1 cellular context compared by ENCODE assay signal in the genomic region with DNA sequence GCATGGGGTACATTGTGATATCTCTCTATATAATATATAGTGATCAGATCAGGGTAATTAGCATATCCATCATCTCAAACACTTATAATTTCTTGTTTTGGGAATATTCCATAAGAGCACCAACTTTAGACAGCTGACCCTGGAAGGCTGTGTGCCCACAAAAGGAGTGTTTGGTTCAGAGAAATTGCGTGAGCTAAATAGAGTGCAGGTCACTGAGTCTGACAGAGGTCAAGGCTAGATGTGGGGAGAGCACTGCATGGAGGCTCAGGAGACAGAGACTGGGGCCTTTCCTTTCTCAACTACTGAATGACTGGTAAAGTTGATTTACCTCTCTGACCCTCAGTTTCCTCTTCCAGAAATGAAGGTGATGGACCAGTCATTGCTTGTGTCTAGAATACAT.
TF ChIP-seq lines count a peak whose summit lies in the region.

No MANE protein-coding gene starts in this region.

TF ChIP-seq in HepG2, 621 proteins besides CTCF, POLR2A, EP300 and RAD21 (continued from another document and continues in another):
- 0 out of 2 replicates have a peak, but pooled peaks have one; percentile 29 for TF ChIP-seq GFI1 (CRISPR knock-in tag; IDR thresholded peaks at IDR 0.05; ENCODE audit: borderline replicate concordance)
- TF ChIP-seq BCL3 (CRISPR knock-in tag; IDR thresholded peaks at IDR 0.05), result no peak
- TF ChIP-seq ADNP (CRISPR knock-in tag; IDR thresholded peaks at IDR 0.05), result no peak
- TF ChIP-seq ZNF761 (CRISPR knock-in tag; conservative IDR thresholded peaks at IDR 0.05), result no peak
- no peak for TF ChIP-seq ELF1 (CRISPR knock-in tag; IDR thresholded peaks at IDR 0.05)
- no peak for TF ChIP-seq ZSCAN31 (CRISPR knock-in tag; IDR thresholded peaks at IDR 0.05; ENCODE audit: low read depth)
- TF ChIP-seq ZC3H4 (CRISPR knock-in tag; IDR thresholded peaks at IDR 0.05; ENCODE audit: borderline replicate concordance), result no peak
- TF ChIP-seq ZNF180 (CRISPR knock-in tag; IDR thresholded peaks at IDR 0.05; ENCODE audit: borderline replicate concordance, low read depth), result no peak
- TF ChIP-seq ATRX (CRISPR knock-in tag; IDR thresholded peaks at IDR 0.05; ENCODE audit: borderline replicate concordance), result no peak
- TF ChIP-seq ZNF282 (IDR thresholded peaks at IDR 0.05; ENCODE audit: partially characterized antibody), result no peak
- TF ChIP-seq, protein P1, sequence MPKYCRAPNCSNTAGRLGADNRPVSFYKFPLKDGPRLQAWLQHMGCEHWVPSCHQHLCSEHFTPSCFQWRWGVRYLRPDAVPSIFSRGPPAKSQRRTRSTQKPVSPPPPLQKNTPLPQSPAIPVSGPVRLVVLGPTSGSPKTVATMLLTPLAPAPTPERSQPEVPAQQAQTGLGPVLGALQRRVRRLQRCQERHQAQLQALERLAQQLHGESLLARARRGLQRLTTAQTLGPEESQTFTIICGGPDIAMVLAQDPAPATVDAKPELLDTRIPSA (CRISPR knock-in tag; IDR thresholded peaks at IDR 0.05; ENCODE audit: borderline replicate concordance), result no peak
- no peak for TF ChIP-seq ZMYM3 (CRISPR knock-in tag; IDR thresholded peaks at IDR 0.05)
- no peak for TF ChIP-seq ZNF615 (CRISPR knock-in tag; IDR thresholded peaks at IDR 0.05; ENCODE audit: borderline replicate concordance)
- TF ChIP-seq, protein P2, sequence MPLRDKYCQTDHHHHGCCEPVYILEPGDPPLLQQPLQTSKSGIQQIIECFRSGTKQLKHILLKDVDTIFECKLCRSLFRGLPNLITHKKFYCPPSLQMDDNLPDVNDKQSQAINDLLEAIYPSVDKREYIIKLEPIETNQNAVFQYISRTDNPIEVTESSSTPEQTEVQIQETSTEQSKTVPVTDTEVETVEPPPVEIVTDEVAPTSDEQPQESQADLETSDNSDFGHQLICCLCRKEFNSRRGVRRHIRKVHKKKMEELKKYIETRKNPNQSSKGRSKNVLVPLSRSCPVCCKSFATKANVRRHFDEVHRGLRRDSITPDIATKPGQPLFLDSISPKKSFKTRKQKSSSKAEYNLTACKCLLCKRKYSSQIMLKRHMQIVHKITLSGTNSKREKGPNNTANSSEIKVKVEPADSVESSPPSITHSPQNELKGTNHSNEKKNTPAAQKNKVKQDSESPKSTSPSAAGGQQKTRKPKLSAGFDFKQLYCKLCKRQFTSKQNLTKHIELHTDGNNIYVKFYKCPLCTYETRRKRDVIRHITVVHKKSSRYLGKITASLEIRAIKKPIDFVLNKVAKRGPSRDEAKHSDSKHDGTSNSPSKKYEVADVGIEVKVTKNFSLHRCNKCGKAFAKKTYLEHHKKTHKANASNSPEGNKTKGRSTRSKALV (CRISPR knock-in tag; IDR thresholded peaks at IDR 0.05), result no peak
- TF ChIP-seq, protein P3, sequence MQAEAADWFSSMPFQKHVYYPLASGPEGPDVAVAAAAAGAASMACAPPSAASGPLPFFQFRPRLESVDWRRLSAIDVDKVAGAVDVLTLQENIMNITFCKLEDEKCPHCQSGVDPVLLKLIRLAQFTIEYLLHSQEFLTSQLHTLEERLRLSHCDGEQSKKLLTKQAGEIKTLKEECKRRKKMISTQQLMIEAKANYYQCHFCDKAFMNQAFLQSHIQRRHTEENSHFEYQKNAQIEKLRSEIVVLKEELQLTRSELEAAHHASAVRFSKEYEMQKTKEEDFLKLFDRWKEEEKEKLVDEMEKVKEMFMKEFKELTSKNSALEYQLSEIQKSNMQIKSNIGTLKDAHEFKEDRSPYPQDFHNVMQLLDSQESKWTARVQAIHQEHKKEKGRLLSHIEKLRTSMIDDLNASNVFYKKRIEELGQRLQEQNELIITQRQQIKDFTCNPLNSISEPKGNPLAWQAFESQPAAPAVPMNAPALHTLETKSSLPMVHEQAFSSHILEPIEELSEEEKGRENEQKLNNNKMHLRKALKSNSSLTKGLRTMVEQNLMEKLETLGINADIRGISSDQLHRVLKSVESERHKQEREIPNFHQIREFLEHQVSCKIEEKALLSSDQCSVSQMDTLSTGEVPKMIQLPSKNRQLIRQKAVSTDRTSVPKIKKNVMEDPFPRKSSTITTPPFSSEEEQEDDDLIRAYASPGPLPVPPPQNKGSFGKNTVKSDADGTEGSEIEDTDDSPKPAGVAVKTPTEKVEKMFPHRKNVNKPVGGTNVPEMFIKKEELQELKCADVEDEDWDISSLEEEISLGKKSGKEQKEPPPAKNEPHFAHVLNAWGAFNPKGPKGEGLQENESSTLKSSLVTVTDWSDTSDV (CRISPR knock-in tag; IDR thresholded peaks at IDR 0.05), result no peak
- peak; percentile 83 for TF ChIP-seq RARA (CRISPR knock-in tag; IDR thresholded peaks at IDR 0.05)
- TF ChIP-seq SOX6 (IDR thresholded peaks at IDR 0.05), result no peak
- peak; percentile 31; the same call in 1 of the 2 replicates for TF ChIP-seq SOX6 (CRISPR knock-in tag; IDR thresholded peaks at IDR 0.05)
- TF ChIP-seq ZNF788 (CRISPR knock-in tag; IDR thresholded peaks at IDR 0.05; ENCODE audit: borderline replicate concordance), result no peak
- TF ChIP-seq ZBTB38 (CRISPR knock-in tag; IDR thresholded peaks at IDR 0.05), result no peak
- no peak for TF ChIP-seq FLYWCH1 (CRISPR knock-in tag; IDR thresholded peaks at IDR 0.05)
- TF ChIP-seq TFDP2 (CRISPR knock-in tag; IDR thresholded peaks at IDR 0.05), result no peak
- no peak for TF ChIP-seq ZNF276 (CRISPR knock-in tag; IDR thresholded peaks at IDR 0.05; ENCODE audit: low read depth)
- TF ChIP-seq ATM (IDR thresholded peaks at IDR 0.05; ENCODE audit: borderline replicate concordance), result no peak
- TF ChIP-seq ZNF331 (CRISPR knock-in tag; IDR thresholded peaks at IDR 0.05), result peak; percentile 61; the same call in 1 of the 2 replicates
- no peak for TF ChIP-seq ZNF703 (CRISPR knock-in tag; IDR thresholded peaks at IDR 0.05; ENCODE audit: borderline replicate concordance)
- TF ChIP-seq, protein P4, sequence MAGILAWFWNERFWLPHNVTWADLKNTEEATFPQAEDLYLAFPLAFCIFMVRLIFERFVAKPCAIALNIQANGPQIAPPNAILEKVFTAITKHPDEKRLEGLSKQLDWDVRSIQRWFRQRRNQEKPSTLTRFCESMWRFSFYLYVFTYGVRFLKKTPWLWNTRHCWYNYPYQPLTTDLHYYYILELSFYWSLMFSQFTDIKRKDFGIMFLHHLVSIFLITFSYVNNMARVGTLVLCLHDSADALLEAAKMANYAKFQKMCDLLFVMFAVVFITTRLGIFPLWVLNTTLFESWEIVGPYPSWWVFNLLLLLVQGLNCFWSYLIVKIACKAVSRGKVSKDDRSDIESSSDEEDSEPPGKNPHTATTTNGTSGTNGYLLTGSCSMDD (CRISPR knock-in tag; IDR thresholded peaks at IDR 0.05), result no peak
- no peak for TF ChIP-seq ZNF431 (CRISPR knock-in tag; IDR thresholded peaks at IDR 0.05; ENCODE audit: borderline replicate concordance, low read depth)
- no peak for TF ChIP-seq SIX4 (CRISPR knock-in tag; IDR thresholded peaks at IDR 0.05)
- TF ChIP-seq, protein P5, sequence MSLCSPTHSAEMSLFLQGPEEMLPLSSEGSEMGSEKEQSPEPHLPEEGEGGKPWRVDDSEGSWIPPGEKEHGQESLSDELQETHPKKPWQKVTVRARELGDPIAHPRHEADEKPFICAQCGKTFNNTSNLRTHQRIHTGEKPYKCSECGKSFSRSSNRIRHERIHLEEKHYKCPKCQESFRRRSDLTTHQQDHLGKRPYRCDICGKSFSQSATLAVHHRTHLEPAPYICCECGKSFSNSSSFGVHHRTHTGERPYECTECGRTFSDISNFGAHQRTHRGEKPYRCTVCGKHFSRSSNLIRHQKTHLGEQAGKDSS (CRISPR knock-in tag; IDR thresholded peaks at IDR 0.05; ENCODE audit: borderline replicate concordance, low read depth), result peak; percentile 36; the same call in 1 of the 2 replicates
- no peak for TF ChIP-seq TBP (CRISPR knock-in tag; IDR thresholded peaks at IDR 0.05)
- 0 out of 2 replicates have a peak, but pooled peaks have one; percentile 35 for TF ChIP-seq THRA (CRISPR knock-in tag; IDR thresholded peaks at IDR 0.05; ENCODE audit: borderline replicate concordance)
- TF ChIP-seq NCOA1 (CRISPR knock-in tag; IDR thresholded peaks at IDR 0.05), result no peak
- TF ChIP-seq HNF4A (CRISPR knock-in tag; IDR thresholded peaks at IDR 0.05), result peak; percentile 57; the same call in 1 of the 2 replicates
- TF ChIP-seq TFAP4 (IDR thresholded peaks at IDR 0.05; ENCODE audit: borderline replicate concordance, low read depth), result peak; percentile 40; the same call in 1 of the 2 replicates
- TF ChIP-seq, protein P6, sequence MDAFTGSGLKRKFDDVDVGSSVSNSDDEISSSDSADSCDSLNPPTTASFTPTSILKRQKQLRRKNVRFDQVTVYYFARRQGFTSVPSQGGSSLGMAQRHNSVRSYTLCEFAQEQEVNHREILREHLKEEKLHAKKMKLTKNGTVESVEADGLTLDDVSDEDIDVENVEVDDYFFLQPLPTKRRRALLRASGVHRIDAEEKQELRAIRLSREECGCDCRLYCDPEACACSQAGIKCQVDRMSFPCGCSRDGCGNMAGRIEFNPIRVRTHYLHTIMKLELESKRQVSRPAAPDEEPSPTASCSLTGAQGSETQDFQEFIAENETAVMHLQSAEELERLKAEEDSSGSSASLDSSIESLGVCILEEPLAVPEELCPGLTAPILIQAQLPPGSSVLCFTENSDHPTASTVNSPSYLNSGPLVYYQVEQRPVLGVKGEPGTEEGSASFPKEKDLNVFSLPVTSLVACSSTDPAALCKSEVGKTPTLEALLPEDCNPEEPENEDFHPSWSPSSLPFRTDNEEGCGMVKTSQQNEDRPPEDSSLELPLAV (CRISPR knock-in tag; conservative IDR thresholded peaks at IDR 0.05; ENCODE audit: low read depth), result no peak
- TF ChIP-seq ZUFSP (CRISPR knock-in tag; IDR thresholded peaks at IDR 0.05; ENCODE audit: borderline replicate concordance), result no peak
- peak; percentile 76 for TF ChIP-seq RXRB (CRISPR knock-in tag; IDR thresholded peaks at IDR 0.05; ENCODE audit: borderline replicate concordance)
- no peak for TF ChIP-seq ZNF749 (CRISPR knock-in tag; IDR thresholded peaks at IDR 0.05; ENCODE audit: borderline replicate concordance)
- no peak for TF ChIP-seq ZMAT5 (CRISPR knock-in tag; IDR thresholded peaks at IDR 0.05; ENCODE audit: borderline replicate concordance, low read depth)
- no peak for TF ChIP-seq CC2D1A (CRISPR knock-in tag; IDR thresholded peaks at IDR 0.05)
- TF ChIP-seq BCL6 (CRISPR knock-in tag; IDR thresholded peaks at IDR 0.05), result peak; percentile 80
- no peak for TF ChIP-seq ZBTB7B (CRISPR knock-in tag; IDR thresholded peaks at IDR 0.05)
